ENCODE assay signal across 5 cellular contexts in the genomic region with DNA sequence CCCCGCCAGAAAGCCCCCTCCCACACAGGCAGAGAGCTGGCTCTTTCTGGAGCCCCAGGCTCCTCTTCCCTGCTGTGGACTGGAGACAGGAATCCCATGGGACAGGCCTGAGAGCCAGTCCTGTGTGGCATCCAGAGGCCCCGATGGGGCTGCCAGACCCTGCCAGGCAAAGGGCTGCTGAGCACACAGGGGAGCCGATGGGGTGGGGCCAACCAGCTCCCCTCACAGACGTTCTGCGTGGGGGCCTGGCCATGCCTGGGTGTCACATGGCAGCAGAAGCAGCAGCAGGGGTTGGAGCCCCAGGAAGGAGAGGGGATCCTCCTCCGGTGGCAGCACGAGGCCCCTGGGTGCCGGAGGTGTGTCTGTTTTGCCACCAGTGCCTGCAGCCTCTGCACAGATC. TPM values are rescaled to one million over a fixed set of nuclear protein-coding genes. Genes with fewer than 3 reads are reported as not detected.
"Had no signal": no experiment of that assay in that cellular context is flagged by ENCODE, and none has a peak within 500 bp of the region (broad histone marks: within the 10 kb centered on the region; RNA-seq: fewer than 3 reads in every experiment).

No MANE protein-coding gene starts in this region.

RNA-seq across cellular contexts. Expression of gene AQP12A, which starts 8.2 kb away (rescaled TPM):
- total RNA-seq: LHCN-M2, MCF 10A, OCI-LY7, PC-3, SJSA1 had no signal

RNA-seq across cellular contexts. Expression of gene AQP12B, which starts 17.2 kb away (rescaled TPM):
- total RNA-seq: LHCN-M2, MCF 10A, OCI-LY7, PC-3, SJSA1 had no signal
